Comparison of ENCODE assay signal across 9 cellular contexts in genomic region chr3:38090453-38090852, GRCh38. TPM values are rescaled to one million over a fixed set of nuclear protein-coding genes. Genes with fewer than 3 reads are reported as not detected.
"Had no signal": no experiment of that assay in that cellular context is flagged by ENCODE, and none has a peak within 500 bp of the region (broad histone marks: within the 10 kb centered on the region; RNA-seq: fewer than 3 reads in every experiment).

No MANE protein-coding gene starts in this region.

- H3K27ac ChIP-seq: HL-60 had no signal

- ATAC-seq: GM23338, HCT116 had no signal

- H3K9me3 Mint-ChIP-seq: GM23338, HFFc6 had no signal

- H3K27me3 Mint-ChIP-seq: IgD-negative memory B cell had no signal

- H3K4me1 ChIP-seq: HAP-1 had no signal

- H3K9me3 ChIP-seq: HAP-1 had no signal

- DNase-seq: H7, HFFc6, KG1 had no signal

- H3K27ac Mint-ChIP-seq: GM23338, HFFc6, IgD-negative memory B cell had no signal

- H3K4me2 ChIP-seq: GM23338 had no signal

- H3K4me3 ChIP-seq: GM23338, HAP-1 had no signal

- H2AFZ ChIP-seq: GM23338 had no signal

- H3K36me3 ChIP-seq: HAP-1 had no signal

- H3K4me3 Mint-ChIP-seq: GM23338, HFFc6, IgD-negative memory B cell had no signal

- H3K4me1 Mint-ChIP-seq: GM23338 had no signal

RNA-seq across cellular contexts. Expression of gene MYD88, which starts 48.0 kb away (rescaled TPM):
- total RNA-seq: HT1080 had no signal

RNA-seq across cellular contexts. Expression of gene DLEC1, which starts 51.4 kb away (rescaled TPM):
- total RNA-seq: HT1080 had no signal
